17 cellular contexts compared by ENCODE assay signal in genomic region chr2:3329491-3329890, GRCh38.
"Had no signal": no experiment of that assay in that cellular context is flagged by ENCODE, and none has a peak within 500 bp of the region (broad histone marks: within the 10 kb centered on the region; RNA-seq: fewer than 3 reads in every experiment).

No MANE protein-coding gene starts in this region.

- H3K9me3 Mint-ChIP-seq: activated CD4-positive, alpha-beta memory T cell treated with anti-CD3 and anti-CD28 coated beads for 36 hours had no signal

- H3K9me3 ChIP-seq: gastroesophageal sphincter had no signal

- DNase-seq: activated CD4-positive, alpha-beta memory T cell treated with anti-CD3 and anti-CD28 coated beads for 36 hours; activated CD4-positive, CD25-positive, alpha-beta regulatory T cell treated with anti-CD3 and anti-CD28 coated beads, Interleukin-2, amount 50 U/mL, for 72 hours; activated CD8-positive, alpha-beta memory T cell treated with anti-CD3 and anti-CD28 coated beads, Interleukin-2, amount 50 U/mL, for 4 hours; activated naive CD4-positive, alpha-beta T cell; activated T-cell treated with anti-CD3 and anti-CD28 coated beads, Interleukin-2, amount 50 U/mL, for 72 hours; central memory CD4-positive, alpha-beta T cell; cortex of kidney; effector CD8-positive, alpha-beta T cell; posterior cingulate gyrus; right cardiac atrium; stimulated activated naive CD4-positive, alpha-beta T cell had no signal

- H3K4me1 ChIP-seq: gastroesophageal sphincter had no signal

- H3K27ac Mint-ChIP-seq: activated CD4-positive, alpha-beta memory T cell treated with anti-CD3 and anti-CD28 coated beads for 36 hours; activated T-cell treated with anti-CD3 and anti-CD28 coated beads, Interleukin-2, amount 50 U/mL, for 72 hours had no signal

- H3K27me3 Mint-ChIP-seq: activated CD4-positive, alpha-beta memory T cell treated with anti-CD3 and anti-CD28 coated beads for 36 hours had no signal

- FAIRE-seq: keratinocyte, TTC549 had no signal

- ATAC-seq: activated T-cell treated with anti-CD3 and anti-CD28 coated beads, Interleukin-2, amount 50 U/mL, for 72 hours; gastroesophageal sphincter; right cardiac atrium; SK-N-SH treated with all-trans-retinoic acid at 6 μM for 48 hours had no signal

- H3K4me3 ChIP-seq: gastroesophageal sphincter, smooth muscle cell had no signal

- H3K4me3 Mint-ChIP-seq: activated CD4-positive, alpha-beta memory T cell treated with anti-CD3 and anti-CD28 coated beads for 36 hours; activated T-cell treated with anti-CD3 and anti-CD28 coated beads, Interleukin-2, amount 50 U/mL, for 72 hours had no signal

- H3K27ac ChIP-seq: epithelial cell of prostate, gastroesophageal sphincter had no signal

- H3K27me3 ChIP-seq: gastroesophageal sphincter had no signal

- H3K4me2 ChIP-seq: smooth muscle cell had no signal
